Comparison of ENCODE assay signal across 8 cellular contexts in genomic region chr6:75748743-75749538, GRCh38. TPM values are rescaled to one million over a fixed set of nuclear protein-coding genes. Genes with fewer than 3 reads are reported as not detected.
A peak's percentile ranks its signal among the peaks of the same experiment; 100 is the strongest.
DNase-seq lines count a peak whose midpoint lies in the region; ATAC-seq and TF ChIP-seq lines count a peak whose summit lies in the region.

Gene MYO6, plus strand, starts transcription at chr6:75749239. Its CDS starts 68,309 bp downstream, at chr6:75817548.

- peak within 1 kb of the TSS; percentile 88 for H3K4me3 ChIP-seq in AG09309 (ENCODE audit: control insufficient read depth, low read depth, low read length)
- H3K4me3 ChIP-seq in esophagus squamous epithelium = peak within 1 kb of the TSS; percentile 86 to 95 (median 92)
- H3K4me3 ChIP-seq in muscle layer of colon (ENCODE audit: low read depth in 1 of 2, low read length in 2 of 2) = peak within 1 kb of the TSS; percentile 90 to 93

- TF ChIP-seq CTCF in AG09309 (IDR thresholded peaks at IDR 0.05; ENCODE audit: control insufficient read depth, insufficient read depth, low read depth, low read length, missing control alignments) (no peak), esophagus squamous epithelium (IDR thresholded peaks at IDR 0.05) (no peak)

- H3K27me3 ChIP-seq in esophagus squamous epithelium (peaks cover 0 to 6% (median 0%) of the 10 kb centered on the region in 4 donors), muscle layer of colon (ENCODE audit: control insufficient read depth in 1 of 2, insufficient read depth in 2 of 2, low read length in 2 of 2) (no peaks in the 10 kb centered on the region)

- peak within 1 kb of the TSS; percentile 78 for H3K9ac ChIP-seq in muscle layer of colon (ENCODE audit: low read length)

- H3K9me3 ChIP-seq in esophagus squamous epithelium (no peaks in the 10 kb centered on the region), muscle layer of colon (ENCODE audit: low read length) (no peaks in the 10 kb centered on the region)

- no peaks in the 10 kb centered on the region for H3K36me3 ChIP-seq in esophagus squamous epithelium
- H3K36me3 ChIP-seq in muscle layer of colon (ENCODE audit: insufficient read depth, low read length) = no peaks in the 10 kb centered on the region

- ATAC-seq in GM18868 (IDR thresholded peaks at IDR 0.05; ENCODE audit: unreplicated experiment) (peak; percentile 79), HG03066 (IDR thresholded peaks at IDR 0.05; ENCODE audit: low read depth, unreplicated experiment) (peak; percentile 70)

- H3K4me1 ChIP-seq in esophagus squamous epithelium (peaks cover 4 to 60% (median 12%) of the 10 kb centered on the region in 3 donors), muscle layer of colon (ENCODE audit: insufficient read depth, low read length) (peaks cover 3% of the 10 kb centered on the region)

- DNase-seq in AG09309 (ENCODE audit: low read depth) = no peak
- peak; percentile 88 for DNase-seq in NCI-H748 (lab: John Stamatoyannopoulos, UW; ENCODE audit: unreplicated experiment)
- DNase-seq in activated T-cell treated with anti-CD3 and anti-CD28 coated beads, Interleukin-2, amount 50 U/mL, for 48 hours = peak; percentile 40 to 58
- peak; percentile 4 for DNase-seq in esophagus squamous epithelium (lab: John Stamatoyannopoulos, UW)
- peak; percentile 47 for DNase-seq in stromal cell of bone marrow (ENCODE audit: low read depth)

- intact Hi-C loops in esophagus squamous epithelium (cut with DNase I) = no loop called here

- TF ChIP-seq POLR2A in esophagus squamous epithelium (IDR thresholded peaks at IDR 0.05) = peak in 2 of 4 donors; percentile 81 to 84

- peak within 1 kb of the TSS; percentile 92 to 95 (median 94) for H3K27ac ChIP-seq in esophagus squamous epithelium
- peak within 1 kb of the TSS; percentile 76 for H3K27ac ChIP-seq in muscle layer of colon (ENCODE audit: low read depth, low read length)

- 0% methylated on average over 32 of the region's 97 CpGs; no CpG with 5 or more reads in 1 of the 2 donors for WGBS in esophagus squamous epithelium, 2 donors

RNA-seq across cellular contexts. Expression of gene MYO6, which starts in this region (rescaled TPM):
- total RNA-seq in esophagus squamous epithelium = 10 to 100 TPM; 22.1 to 37.0 (median 31.5) TPM
